Comparison of ENCODE assay signal across 36 cellular contexts in genomic region chr10:26067680-26068079, GRCh38.
"Had no signal": no experiment of that assay in that cellular context is flagged by ENCODE, and none has a peak within 500 bp of the region (broad histone marks: within the 10 kb centered on the region; RNA-seq: fewer than 3 reads in every experiment).

No MANE protein-coding gene starts in this region.

- DNase-seq: activated B cell treated with CpG ODN at 0.5 μM for 24 hours; activated CD4-positive, alpha-beta memory T cell treated with anti-CD3 and anti-CD28 coated beads for 36 hours; activated CD4-positive, alpha-beta T cell treated with anti-CD3 and anti-CD28 coated beads for 4 hours; activated CD4-positive, alpha-beta T cell treated with anti-CD3 and anti-CD28 coated beads, Interleukin-2, amount 10 ng/mL, durations not matched to agents 24 days and 14 days; activated CD4-positive, alpha-beta T cell treated with anti-CD3 and anti-CD28 coated beads, Interleukin-2, amount 50 U/mL, for 1 hour; activated CD4-positive, alpha-beta T cell treated with anti-CD3 and anti-CD28 coated beads, Interleukin-2, amount 50 U/mL, for 4 hours; activated CD4-positive, CD25-positive, alpha-beta regulatory T cell treated with anti-CD3 and anti-CD28 coated beads, Interleukin-2, amount 50 U/mL, for 72 hours; activated CD8-positive, alpha-beta memory T cell treated with anti-CD3 and anti-CD28 coated beads, Interleukin-2, amount 50 U/mL, for 4 hours; activated CD8-positive, alpha-beta T cell treated with anti-CD3 and anti-CD28 coated beads for 36 hours; activated effector memory CD4-positive, alpha-beta T cell treated with anti-CD3 and anti-CD28 coated beads, Interleukin-2, amount 50 U/mL, for 16 hours; activated gamma-delta T cell treated with Interleukin-2 at 50 U/mL for 16 hours; activated naive CD4-positive, alpha-beta T cell; activated naive CD4-positive, alpha-beta T cell treated with anti-CD3 and anti-CD28 coated beads for 36 hours; activated naive CD4-positive, alpha-beta T cell treated with anti-CD3 and anti-CD28 coated beads, Interleukin-2, amount 50 U/mL, for 16 hours; activated naive CD8-positive, alpha-beta T cell treated with anti-CD3 and anti-CD28 coated beads for 36 hours; activated T-cell treated with anti-CD3 and anti-CD28 coated beads for 4 hours; activated T-cell treated with anti-CD3 and anti-CD28 coated beads, Interleukin-2, amount 50 U/mL, for 1 hour; activated T-cell treated with anti-CD3 and anti-CD28 coated beads, Interleukin-2, amount 50 U/mL, for 4 hours; activated T-cell treated with anti-CD3 and anti-CD28 coated beads, Interleukin-2, amount 50 U/mL, for 72 hours; adrenal gland; amniotic stem cell; aorta; body of pancreas; brain microvascular endothelial cell; caudate nucleus; cerebellar nuclear complex; T-helper 1 cell; T-helper 2 cell; T-helper 9 cell had no signal

- H3K36me3 ChIP-seq: adrenal gland, brain microvascular endothelial cell, breast epithelium, cardiac muscle cell had no signal

- H3K4me1 ChIP-seq: adrenal gland, body of pancreas, breast epithelium had no signal

- H3K4me3 ChIP-seq: adrenal gland, body of pancreas, breast epithelium, cardiac muscle cell had no signal

- H3K9me3 ChIP-seq: adrenal gland, body of pancreas, breast epithelium had no signal

- H3K27ac ChIP-seq: adrenal gland, body of pancreas, brain microvascular endothelial cell, breast epithelium, cardiac muscle cell, VCaP had no signal

- H3K27me3 ChIP-seq: adrenal gland, body of pancreas, brain microvascular endothelial cell, breast epithelium, cardiac muscle cell had no signal

- FAIRE-seq: astrocyte, TTC549 had no signal

- ATAC-seq: activated CD8-positive, alpha-beta T cell treated with anti-CD3 and anti-CD28 coated beads for 36 hours; activated naive CD4-positive, alpha-beta T cell treated with anti-CD3 and anti-CD28 coated beads, Interleukin-2, amount 50 U/mL, for 72 hours; activated T-cell treated with anti-CD3 and anti-CD28 coated beads, Interleukin-2, amount 50 U/mL, for 4 hours; activated T-cell treated with anti-CD3 and anti-CD28 coated beads, Interleukin-2, amount 50 U/mL, for 72 hours; activated T-helper 17 cell treated with anti-CD3 and anti-CD28 coated beads, Interleukin-2, amount 50 U/mL, for 72 hours; body of pancreas had no signal
